Comparison of ENCODE assay signal across 9 cellular contexts in the genomic region with DNA sequence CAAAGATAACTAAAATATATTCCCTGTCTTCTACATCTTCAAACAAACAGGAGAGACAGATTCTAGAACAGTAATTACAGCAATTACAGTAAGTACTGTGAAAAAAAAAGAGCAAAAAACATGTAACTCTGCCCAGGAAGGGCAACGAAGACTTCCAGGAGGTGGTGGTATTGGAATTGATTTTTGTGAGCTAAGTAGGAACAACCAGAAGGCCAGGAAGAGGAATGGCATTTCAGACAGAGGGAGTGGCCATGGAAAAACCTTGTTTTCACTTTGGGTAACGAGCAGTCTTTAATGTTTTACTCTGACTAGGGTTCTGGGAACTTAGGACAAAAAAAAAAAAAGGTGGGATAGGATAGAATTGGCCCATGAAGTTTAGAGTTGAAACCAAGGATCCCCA.
DNase-seq lines count a peak whose midpoint lies in the region; ATAC-seq and TF ChIP-seq lines count a peak whose summit lies in the region.
"Had no signal": no experiment of that assay in that cellular context is flagged by ENCODE, and none has a peak within 500 bp of the region (broad histone marks: within the 10 kb centered on the region; RNA-seq: fewer than 3 reads in every experiment).

No MANE protein-coding gene starts in this region.

- H3K4me1 ChIP-seq in Peyer's patch: peaks cover 3 to 43% (median 18%) of the 10 kb centered on the region in 4 donors

- peak overlapping the region; percentile 78 for H3K27ac ChIP-seq in HL-60 (replicated peaks)
- peak overlapping the region; percentile 75 to 81 (median 78) for H3K27ac ChIP-seq in Peyer's patch

- no peaks in the 10 kb centered on the region for H3K9me3 ChIP-seq in Peyer's patch

- no peak for TF ChIP-seq POLR2A in Peyer's patch (IDR thresholded peaks at IDR 0.05)

- ATAC-seq in HG03571 (IDR thresholded peaks at IDR 0.05; ENCODE audit: unreplicated experiment): no peak

- H3K4me3 ChIP-seq in HL-60 (replicated peaks; ENCODE audit: insufficient read depth, low read length) (no peak overlapping the region), Peyer's patch (no peak overlapping the region), fibroblast of mammary gland (ENCODE audit: control insufficient read depth, low read depth, low read length) (no peak overlapping the region)

- no peak for DNase-seq in HL-60 (ENCODE audit: low read depth in 1 of 2, low spot score in 1 of 2)
- no peak for DNase-seq in Peyer's patch
- peak; percentile 7 for DNase-seq in fibroblast of mammary gland (ENCODE audit: low read depth)
- peak; percentile 70 for DNase-seq in renal cortical epithelial cell (ENCODE audit: low read depth)
- no peak for DNase-seq in activated CD8-positive, alpha-beta memory T cell treated with anti-CD3 and anti-CD28 coated beads, Interleukin-2, amount 50 U/mL, for 4 hours
- no peak for DNase-seq in medulla oblongata (ENCODE audit: extremely low spot score)
- no peak for DNase-seq in SIG-M5 treated with dmso at 0.1 percent for 504 hours (lab: John Stamatoyannopoulos, UW; ENCODE audit: unreplicated experiment)
- DNase-seq: SHP77 treated with DMSO at 0.1 percent for 48 hours had no signal

- no peak for TF ChIP-seq CTCF in HL-60 (IDR thresholded peaks at IDR 0.05; ENCODE audit: insufficient read depth, low read length)
- no peak for TF ChIP-seq CTCF in Peyer's patch (IDR thresholded peaks at IDR 0.05)
- TF ChIP-seq CTCF in fibroblast of mammary gland (conservative IDR thresholded peaks at IDR 0.05; ENCODE audit: control insufficient read depth, insufficient read depth, low read depth, low read length): no peak

- no peaks in the 10 kb centered on the region for H3K36me3 ChIP-seq in Peyer's patch

- H3K27me3 ChIP-seq in HL-60 (ENCODE audit: insufficient read depth, poor library complexity, severe bottlenecking): no peaks in the 10 kb centered on the region
- no peaks in the 10 kb centered on the region for H3K27me3 ChIP-seq in Peyer's patch

Comparison
In these comparisons a context has a peak if more than half of its experiments do, and no peak if none do; other contexts are left out.
1. DNase-seq: peak in fibroblast of mammary gland (single experiment) and renal cortical epithelial cell (single experiment); none in HL-60 (0 of 2), Peyer's patch (0 of 3), activated CD8-positive, alpha-beta memory T cell treated with anti-CD3 and anti-CD28 coated beads, Interleukin-2, amount 50 U/mL, for 4 hours (single experiment), medulla oblongata (single experiment) and SIG-M5 treated with dmso at 0.1 percent for 504 hours (single experiment).